Comparison of ENCODE assay signal across 8 cellular contexts in the genomic region with DNA sequence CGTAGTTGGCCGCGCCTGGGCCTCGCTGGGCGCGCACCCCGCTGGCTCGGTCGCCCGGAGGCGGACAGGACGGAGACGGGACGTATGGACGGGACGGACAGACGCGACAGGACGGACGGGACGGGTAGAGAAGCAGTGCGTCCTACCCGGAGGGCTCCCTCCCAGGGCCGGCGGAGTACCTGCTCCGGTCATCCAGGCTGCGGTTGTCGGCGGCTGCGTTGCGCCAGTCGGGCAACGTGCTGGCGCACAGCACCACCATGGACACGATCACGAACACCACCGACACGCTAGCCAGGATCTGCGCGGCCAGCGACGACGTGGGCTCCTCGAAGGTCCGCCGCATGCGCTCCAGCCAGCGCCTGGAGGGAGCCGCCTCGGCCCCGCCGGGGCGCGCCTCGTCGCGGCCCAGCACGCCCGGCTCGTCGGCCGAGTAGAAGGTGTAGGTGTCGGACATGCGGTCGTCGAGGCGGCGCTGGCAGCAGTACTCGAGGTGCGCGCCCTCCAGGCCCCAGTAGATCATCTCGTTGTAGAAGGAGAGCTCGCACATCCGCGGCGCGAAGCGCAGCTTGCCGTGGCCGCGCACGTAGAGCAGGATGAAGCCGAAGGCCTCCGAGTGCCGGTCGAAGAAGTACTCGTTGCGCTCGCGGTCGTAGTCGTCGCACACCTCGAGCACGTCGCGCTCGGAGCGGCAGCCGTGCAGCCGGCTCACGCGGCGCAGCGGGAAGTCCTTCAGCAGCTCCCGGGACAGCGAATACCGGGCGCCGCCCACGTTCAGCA. TPM values are rescaled to one million over a fixed set of nuclear protein-coding genes. Genes with fewer than 3 reads are reported as not detected.
A peak's percentile ranks its signal among the peaks of the same experiment; 100 is the strongest.
DNase-seq lines count a peak whose midpoint lies in the region; ATAC-seq, FAIRE-seq and TF ChIP-seq lines count a peak whose summit lies in the region.

No MANE protein-coding gene starts in this region.

- H3K9ac ChIP-seq in HepG2 (ENCODE audit: insufficient read depth, low read depth, low read length), result peak overlapping the region; percentile 82

- H3K4me1 Mint-ChIP-seq in CD8-positive, alpha-beta T cell (ENCODE audit: low read depth), result peaks cover 35% of the 10 kb centered on the region

- TF ChIP-seq EP300 in HepG2 (IDR thresholded peaks at IDR 0.05; ENCODE audit: low read depth in 2 of 2, low read length in 2 of 2) (no peak), HepG2 (CRISPR knock-in tag; IDR thresholded peaks at IDR 0.05; ENCODE audit: borderline replicate concordance) (no peak)

- intact Hi-C loops in CD8-positive, alpha-beta T cell (cut with DNase I, micrococcal nuclease), result loop anchor here (5.0 to 10.0 kb wide), 3 partner anchors 131 to 1502 kb away; partner anchors contain the start of genes COX7A2L (in 1 of the 2) and LRPPRC (in 1 of the 2)
- intact Hi-C loops in HepG2 (cut with micrococcal nuclease; ENCODE audit: unreplicated experiment), result loop anchor here (5.0 to 10.0 kb wide), 2 partner anchors 112 to 131 kb away; partner anchors contain the start of gene COX7A2L

- H3K27me3 ChIP-seq in CD8-positive, alpha-beta T cell (ENCODE audit: insufficient read depth, low read length), result no peaks in the 10 kb centered on the region
- no peaks in the 10 kb centered on the region for H3K27me3 ChIP-seq in HepG2 (ENCODE audit: control insufficient read depth in 1 of 2, insufficient read depth in 2 of 2, low read length in 2 of 2)

- H3K9me3 ChIP-seq in CD8-positive, alpha-beta T cell (ENCODE audit: low read length), result no peaks in the 10 kb centered on the region
- H3K9me3 ChIP-seq in HepG2 (ENCODE audit: low read length), result no peaks in the 10 kb centered on the region

- WGBS in HepG2 (ENCODE audit: low lambda C conversion rate), result 88% methylated on average over 75 of the region's 111 CpGs

- POLR2A ChIA-PET in CD8-positive, alpha-beta T cell (lab: Charles Lee), result interaction anchor here (0.6 to 1.8 kb wide), 6 partner anchors 64 to 318 kb away, joined by 3 to 7 read pairs (median 4); no protein-coding TSS in a partner anchor
- POLR2A ChIA-PET in HepG2 (lab: Yijun Ruan, JAX), result interaction anchor here (1.0 to 2.5 kb wide), 4 partner anchors 12 to 300 kb away, joined by 3 to 19 read pairs (median 4); partner anchors contain the start of gene HAAO

- no peak overlapping the region for H2AFZ ChIP-seq in HepG2 (ENCODE audit: low read length)

- no TSS peak for BruUV-seq in HepG2 (replicated peaks; lab: Mats Ljungman, UMichigan)

- peaks cover 53% of the 10 kb centered on the region for H3K79me2 ChIP-seq in HepG2 (ENCODE audit: insufficient read depth, low read length)

- in situ Hi-C loops in HepG2 (cut with HindIII; ENCODE audit: extremely low pct_ligation_motif_present, low pct_unique_long_range_greater_than_20kb), result loop anchor here (5.0 kb wide), 1 partner anchor 169 kb away; no protein-coding TSS in a partner anchor

- H3K27ac Mint-ChIP-seq in CD8-positive, alpha-beta T cell, result peak overlapping the region; percentile 57

- DNase-seq in CD8-positive, alpha-beta T cell, result peak; percentile 4 to 67 (median 26)
- DNase-seq in NCI-H526 (lab: John Stamatoyannopoulos, UW) (peak; percentile 33 to 79), HepG2 (ENCODE audit: low spot score) (no peak), MV-4-11 (lab: John Stamatoyannopoulos, UW) (no peak)
- peak; percentile 24 for DNase-seq in activated naive CD4-positive, alpha-beta T cell treated with Interleukin-2 at 50 U/mL for 16 hours
- DNase-seq in stimulated activated naive CD8-positive, alpha-beta T cell treated with anti-CD3 and anti-CD28 coated beads, Interleukin-15, Interleukin-2, amounts not matched to agents 100 U/mL and 50 U/mL, for 24 hours, result peak; percentile 30
- DNase-seq in effector CD8-positive, alpha-beta T cell (lab: John Stamatoyannopoulos, UW), result no peak

- TF ChIP-seq CTCF in CD8-positive, alpha-beta T cell (IDR thresholded peaks at IDR 0.05), result no peak
- TF ChIP-seq CTCF in HepG2 (CRISPR knock-in tag; IDR thresholded peaks at IDR 0.05), result no peak

- no peaks in the 10 kb centered on the region for H4K20me1 ChIP-seq in HepG2 (ENCODE audit: insufficient read depth, low read length)

- peaks cover 4% of the 10 kb centered on the region for H3K36me3 Mint-ChIP-seq in CD8-positive, alpha-beta T cell

- FAIRE-seq in HepG2 (lab: Jason Lieb, UNC), result no peak

- CTCF ChIA-PET in CD8-positive, alpha-beta T cell (lab: Charles Lee), result interaction anchor here (1.5 to 9.6 kb wide), 2 partner anchors 15 to 172 kb away, joined by 3 to 83 read pairs; no protein-coding TSS in a partner anchor
- CTCF ChIA-PET in HepG2 (lab: Yijun Ruan, JAX; ENCODE audit: low intra/inter-chr PET ratio, low total read pairs), result no interaction called here

- peak; percentile 54 for ATAC-seq in CD8-positive, alpha-beta T cell
- ATAC-seq in HepG2 (peak; percentile 22), GM18868 (IDR thresholded peaks at IDR 0.05; ENCODE audit: unreplicated experiment) (no peak)
- ATAC-seq in stimulated activated naive CD8-positive, alpha-beta T cell treated with anti-CD3 and anti-CD28 coated beads, Interleukin-15, Interleukin-2, amounts not matched to agents 100 U/mL and 50 U/mL, for 24 hours, result no peak

- peak overlapping the region; percentile 85 for H3K4me3 Mint-ChIP-seq in CD8-positive, alpha-beta T cell

- H3K4me1 ChIP-seq in CD8-positive, alpha-beta T cell (ENCODE audit: insufficient read depth, low read length), result no peaks in the 10 kb centered on the region
- peaks cover 75% of the 10 kb centered on the region for H3K4me1 ChIP-seq in HepG2 (ENCODE audit: insufficient read depth, low read length)

- peak overlapping the region; percentile 74 for H3K4me3 ChIP-seq in CD8-positive, alpha-beta T cell (ENCODE audit: low read depth, low read length)
- peak overlapping the region; percentile 75 to 88 (median 86) for H3K4me3 ChIP-seq in HepG2 (replicated peaks in 1 of 3; ENCODE audit: insufficient read depth in 1 of 3, low read depth in 2 of 3, low read length in 3 of 3)

- no peak for TF ChIP-seq RAD21 in HepG2 (CRISPR knock-in tag; IDR thresholded peaks at IDR 0.05)

- H3K36me3 ChIP-seq in CD8-positive, alpha-beta T cell (ENCODE audit: insufficient read depth, low read length), result no peaks in the 10 kb centered on the region
- no peaks in the 10 kb centered on the region for H3K36me3 ChIP-seq in HepG2 (replicated peaks in 1 of 2; ENCODE audit: control insufficient read depth in 1 of 2, insufficient read depth in 2 of 2, low read length in 2 of 2)

- peak overlapping the region; percentile 95 for H3K4me2 ChIP-seq in HepG2 (ENCODE audit: low read depth, low read length)

- H3K27ac ChIP-seq in CD8-positive, alpha-beta T cell (ENCODE audit: low read depth, low read length), result no peak overlapping the region
- peak overlapping the region; percentile 77 for H3K27ac ChIP-seq in HepG2 (ENCODE audit: extremely low read length, insufficient read depth, low read length)

- no peak for TF ChIP-seq POLR2A in HepG2 (IDR thresholded peaks at IDR 0.05; ENCODE audit: insufficient read depth in 1 of 2, low read depth in 2 of 2, low read length in 2 of 2)

- peaks cover 9% of the 10 kb centered on the region for H3K27me3 Mint-ChIP-seq in CD8-positive, alpha-beta T cell (ENCODE audit: low read depth)

- H3K9me3 Mint-ChIP-seq in CD8-positive, alpha-beta T cell, result no peaks in the 10 kb centered on the region

TF ChIP-seq in HepG2, 621 proteins besides CTCF, POLR2A, EP300 and RAD21 (continues in another document):
- no peak for TF ChIP-seq CHD2 (IDR thresholded peaks at IDR 0.05; ENCODE audit: low read depth, low read length)
- TF ChIP-seq ATF6 (CRISPR knock-in tag; conservative IDR thresholded peaks at IDR 0.05), result no peak
- no peak for TF ChIP-seq FOXP1 (IDR thresholded peaks at IDR 0.05)
- TF ChIP-seq FOXP1 (CRISPR knock-in tag; IDR thresholded peaks at IDR 0.05), result no peak

RNA-seq across cellular contexts. Expression of gene KCNG3, which starts 0.9 kb away (rescaled TPM):
- total RNA-seq in CD8-positive, alpha-beta T cell, result 1 to 10 TPM; 1.9 to 2.5 TPM
- total RNA-seq in HepG2 (2016; rRNA removed; fragmentation: Illumina TruSeq; extraction: Trizol), result 4.8 and 5.2 TPM in 2 replicates
- total RNA-seq in HepG2 (2016; cell fraction: cytosol; rRNA removed; fragmentation: Illumina TruSeq; extraction: Trizol; ENCODE audit: low read depth), result 0.44 and 0.71 TPM in 2 replicates
- total RNA-seq in HepG2 (2016; cell fraction: insoluble cytoplasmic fraction; rRNA removed; fragmentation: Illumina TruSeq; extraction: Trizol), result 4.2 and 5.9 TPM in 2 replicates
- 2.2 and 2.3 TPM in 2 replicates for total RNA-seq in HepG2 (2016; cell fraction: membrane; rRNA removed; fragmentation: Illumina TruSeq; extraction: Trizol)
- 11.7 and 11.8 TPM in 2 replicates for total RNA-seq in HepG2 (2016; cell fraction: nucleus; rRNA removed; fragmentation: Illumina TruSeq; extraction: Trizol)
- 2.7 and 2.8 TPM in 2 replicates for polyA plus RNA-seq in HepG2 (2011; rRNA removed)
- polyA plus RNA-seq in HepG2 (2011; cell fraction: cytosol; rRNA removed), result 1.7 and 2.1 TPM in 2 replicates
- 4.4 and 4.7 TPM in 2 replicates for polyA plus RNA-seq in HepG2 (2011; cell fraction: nucleus; rRNA removed)
- polyA plus RNA-seq in HepG2 (2012), result 1.6 and 2.1 TPM in 2 replicates
- polyA plus RNA-seq in HepG2 (2016; cell fraction: cytosol; fragmentation: Illumina TruSeq; extraction: Trizol; ENCODE audit: low read depth), result 0.23 and 0.29 TPM in 2 replicates
- 2.7 and 3.2 TPM in 2 replicates for polyA plus RNA-seq in HepG2 (2016; cell fraction: insoluble cytoplasmic fraction; fragmentation: Illumina TruSeq; extraction: Trizol; ENCODE audit: low read depth)
- polyA plus RNA-seq in HepG2 (2016; cell fraction: membrane; fragmentation: Illumina TruSeq; extraction: Trizol; ENCODE audit: low read depth), result 0.87 and 1.0 TPM in 2 replicates
- 3.4 and 4.0 TPM in 2 replicates for polyA plus RNA-seq in HepG2 (2016; cell fraction: nucleus; fragmentation: Illumina TruSeq; extraction: Trizol; ENCODE audit: insufficient read depth, low read depth)
- polyA minus RNA-seq in HepG2 (2011; rRNA and poly(A)+ RNA removed; ENCODE audit: low replicate concordance), result 0.07 and 12.2 TPM in 2 replicates
- 7.5 and 7.8 TPM in 2 replicates for polyA minus RNA-seq in HepG2 (2011; cell fraction: cytosol; rRNA and poly(A)+ RNA removed)
- polyA minus RNA-seq in HepG2 (2011; cell fraction: nucleus; rRNA and poly(A)+ RNA removed), result 22.9 and 23.8 TPM in 2 replicates

Comparison
In these comparisons a context has a peak if more than half of its experiments do, and no peak if none do; other contexts are left out.
1. ATAC-seq: peak in CD8-positive, alpha-beta T cell (single experiment) and HepG2 (single experiment); none in stimulated activated naive CD8-positive, alpha-beta T cell treated with anti-CD3 and anti-CD28 coated beads, Interleukin-15, Interleukin-2, amounts not matched to agents 100 U/mL and 50 U/mL, for 24 hours (single experiment) and GM18868 (single experiment).
2. DNase-seq: peak in CD8-positive, alpha-beta T cell (7 of 7), NCI-H526 (2 of 2), activated naive CD4-positive, alpha-beta T cell treated with Interleukin-2 at 50 U/mL for 16 hours (single experiment) and stimulated activated naive CD8-positive, alpha-beta T cell treated with anti-CD3 and anti-CD28 coated beads, Interleukin-15, Interleukin-2, amounts not matched to agents 100 U/mL and 50 U/mL, for 24 hours (single experiment); none in HepG2 (single experiment), MV-4-11 (single experiment) and effector CD8-positive, alpha-beta T cell (single experiment).